1 cellular context compared by ENCODE assay signal in genomic region chr2:239967244-239968036, GRCh38.
A peak's percentile ranks its signal among the peaks of the same experiment; 100 is the strongest.
TF ChIP-seq lines count a peak whose summit lies in the region.

No MANE protein-coding gene starts in this region.

TF ChIP-seq in GM12878, 131 proteins besides CTCF, POLR2A, EP300 and RAD21:
- TF ChIP-seq BCL3 (IDR thresholded peaks at IDR 0.05; ENCODE audit: borderline replicate concordance, insufficient read depth, low read depth, low read length, poor library complexity, severe bottlenecking) (peak; percentile 11), ZNF592 (IDR thresholded peaks at IDR 0.05) (no peak)
